ENCODE assay signal across 8 cellular contexts in the genomic region with DNA sequence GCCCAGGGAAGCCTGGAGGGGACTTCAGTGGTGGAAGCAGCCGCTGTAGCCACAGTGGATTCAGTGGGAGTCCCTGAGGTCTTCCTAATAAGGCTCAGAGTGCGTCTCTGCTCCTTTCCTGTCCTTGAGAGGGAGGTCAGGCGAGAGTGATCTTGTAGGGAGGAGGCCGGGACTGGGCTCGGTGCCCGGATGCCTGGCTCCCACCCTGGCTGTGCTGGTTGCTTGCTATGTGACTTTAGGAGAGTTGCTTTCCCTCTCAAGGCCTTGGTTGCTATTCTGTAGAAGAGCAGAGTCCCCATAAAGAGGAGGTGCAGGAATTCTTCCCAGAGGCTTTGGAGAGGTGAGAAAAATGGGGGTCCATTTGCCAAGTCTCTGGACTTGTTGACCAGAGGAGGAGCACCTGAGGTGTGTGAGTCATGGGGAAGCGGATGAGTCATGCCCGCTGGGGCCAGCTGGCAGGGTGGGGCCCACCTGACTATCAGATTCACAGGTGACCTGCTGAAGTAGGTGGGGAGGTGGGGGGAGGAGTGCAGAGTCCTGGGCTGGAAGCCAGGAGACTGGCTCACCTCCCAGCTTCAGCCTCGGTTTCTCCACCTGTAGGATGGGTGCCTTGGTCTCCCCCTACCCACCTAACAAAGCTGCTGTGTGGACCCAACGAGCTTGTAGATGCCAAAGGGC. TPM values are rescaled to one million over a fixed set of nuclear protein-coding genes. Genes with fewer than 3 reads are reported as not detected.
DNase-seq lines count a peak whose midpoint lies in the region; ATAC-seq and TF ChIP-seq lines count a peak whose summit lies in the region.

No MANE protein-coding gene starts in this region.

- 39 to 43% (median 42%) methylated on average over 9 to 10 of the region's 10 CpGs for WGBS in psoas muscle, 3 donors

- H3K27ac ChIP-seq in Peyer's patch (peak overlapping the region; percentile 73 to 99 (median 90)), psoas muscle (peak overlapping the region; percentile 96)

- DNase-seq in EL: peak; percentile 48
- DNase-seq in Peyer's patch: peak in 2 of 3 donors; percentile 95
- peak; percentile 29 for DNase-seq in globus pallidus (ENCODE audit: low spot score)
- peak; percentile 76 to 87 for DNase-seq in psoas muscle
- DNase-seq in GF-D8 (lab: John Stamatoyannopoulos, UW): no peak

- H3K9me3 ChIP-seq in Peyer's patch (no peaks in the 10 kb centered on the region), psoas muscle (no peaks in the 10 kb centered on the region)

- peaks cover 0 to 91% (median 22%) of the 10 kb centered on the region in 4 donors for H3K4me1 ChIP-seq in Peyer's patch
- H3K4me1 ChIP-seq in psoas muscle: peaks cover 80% of the 10 kb centered on the region

- ATAC-seq in psoas muscle: peak in 3 of 4 donors; percentile 16 to 40 (median 35)
- ATAC-seq in GM18498 (IDR thresholded peaks at IDR 0.05; ENCODE audit: unreplicated experiment): no peak
- ATAC-seq in GM18907 (IDR thresholded peaks at IDR 0.05; ENCODE audit: unreplicated experiment): no peak
- ATAC-seq in HG03432 (IDR thresholded peaks at IDR 0.05; ENCODE audit: unreplicated experiment): no peak

- H3K36me3 ChIP-seq in Peyer's patch (no peaks in the 10 kb centered on the region), psoas muscle (ENCODE audit: insufficient read depth in 1 of 2, low read depth in 1 of 2) (no peaks in the 10 kb centered on the region)

- no peak for TF ChIP-seq POLR2A in Peyer's patch (IDR thresholded peaks at IDR 0.05)

- no peaks in the 10 kb centered on the region for H3K27me3 ChIP-seq in Peyer's patch
- no peaks in the 10 kb centered on the region for H3K27me3 ChIP-seq in psoas muscle (ENCODE audit: insufficient read depth in 3 of 3, low read length in 2 of 3)

- intact Hi-C loops in psoas muscle (cut with DNase I): no loop called here

- H3K4me3 ChIP-seq in Peyer's patch (no peak overlapping the region), psoas muscle (no peak overlapping the region)

- peak in 3 of 6 experiments; percentile 3 to 24 (median 16) for TF ChIP-seq CTCF in Peyer's patch (IDR thresholded peaks at IDR 0.05)
- no peak for TF ChIP-seq CTCF in psoas muscle (IDR thresholded peaks at IDR 0.05)

RNA-seq across cellular contexts. Expression of a gene that starts 13.8 kb away (rescaled TPM):
- total RNA-seq in Peyer's patch (100 to 1,000 TPM; 364 to 571 (median 480) TPM), psoas muscle (100 to 1,000 TPM; 140 to 490 (median 211) TPM)
- polyA plus RNA-seq in psoas muscle: 100 to 1,000 TPM; 199 to 225 (median 208) TPM

Comparison
In these comparisons a context has a peak if more than half of its experiments do, and no peak if none do; other contexts are left out.
1. ATAC-seq: peak in psoas muscle (3 of 4); none in GM18498 (single experiment), GM18907 (single experiment) and HG03432 (single experiment).